16 cellular contexts compared by ENCODE assay signal in the genomic region with DNA sequence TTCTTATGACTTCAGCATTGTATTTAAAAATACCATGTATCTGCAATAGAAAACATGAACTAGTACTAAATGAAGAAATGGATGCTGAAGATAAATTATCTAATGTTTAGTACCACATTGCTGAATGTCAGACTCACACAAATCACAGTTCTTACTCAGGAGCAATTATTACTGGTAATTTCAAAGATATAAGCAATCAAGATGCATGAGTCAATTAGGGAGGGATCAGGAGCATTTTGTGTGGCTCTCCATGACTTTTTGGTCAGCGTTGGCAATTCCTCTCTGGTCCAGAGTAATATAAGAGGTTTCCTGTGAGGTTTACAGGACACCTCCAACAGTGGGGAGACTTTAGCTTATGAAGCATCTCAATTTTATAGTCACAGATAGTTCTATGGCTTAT.
"Had no signal": no experiment of that assay in that cellular context is flagged by ENCODE, and none has a peak within 500 bp of the region (broad histone marks: within the 10 kb centered on the region; RNA-seq: fewer than 3 reads in every experiment).

No MANE protein-coding gene starts in this region.

- H3K9me3 ChIP-seq: colonic mucosa, esophagus muscularis mucosa, gastroesophageal sphincter, left lung, lower lobe of right lung, mucosa of descending colon had no signal

- DNase-seq: colonic mucosa; cortex of kidney; effector memory CD4-positive, alpha-beta T cell; foreskin keratinocyte; heart left ventricle; hypothalamus; left cardiac atrium; left lung; left ventricle myocardium superior; lower lobe of right lung; mucosa of descending colon; naive B cell had no signal

- ATAC-seq: foreskin keratinocyte, gastroesophageal sphincter, heart left ventricle, left cardiac atrium, left lung, left ventricle myocardium superior, lower lobe of right lung, mucosa of descending colon had no signal

- H3K4me1 ChIP-seq: colonic mucosa, esophagus muscularis mucosa, foreskin keratinocyte, gastroesophageal sphincter, heart left ventricle, left lung, lower lobe of right lung had no signal

- H3K79me2 ChIP-seq: hepatocyte had no signal

- H3K4me3 ChIP-seq: colonic mucosa, esophagus muscularis mucosa, gastroesophageal sphincter, heart left ventricle, hepatocyte, left lung, lower lobe of right lung, mucosa of descending colon had no signal

- H3K27ac Mint-ChIP-seq: dendritic cell treated with granulocyte-macrophage colony-stimulating factor and Interleukin-4, amounts not matched to agents 40 ng/mL and 50 ng/mL, for 4 days; naive B cell had no signal

- H3K27me3 ChIP-seq: colonic mucosa, esophagus muscularis mucosa, foreskin keratinocyte, gastroesophageal sphincter, heart left ventricle, hepatocyte, left lung had no signal

- H3K27ac ChIP-seq: colonic mucosa, esophagus muscularis mucosa, foreskin keratinocyte, gastroesophageal sphincter, heart left ventricle, hepatocyte, left lung, lower lobe of right lung had no signal

- H3K4me2 ChIP-seq: hepatocyte had no signal

- H3K4me3 Mint-ChIP-seq: dendritic cell treated with granulocyte-macrophage colony-stimulating factor and Interleukin-4, amounts not matched to agents 40 ng/mL and 50 ng/mL, for 4 days; naive B cell had no signal

- H3K4me1 Mint-ChIP-seq: naive B cell had no signal

- H3K27me3 Mint-ChIP-seq: dendritic cell treated with granulocyte-macrophage colony-stimulating factor and Interleukin-4, amounts not matched to agents 40 ng/mL and 50 ng/mL, for 4 days; naive B cell had no signal

- H3K36me3 Mint-ChIP-seq: naive B cell had no signal

- H3K36me3 ChIP-seq: colonic mucosa, esophagus muscularis mucosa, gastroesophageal sphincter, heart left ventricle, left lung, lower lobe of right lung had no signal

- H2AFZ ChIP-seq: hepatocyte had no signal
